10 cellular contexts compared by ENCODE assay signal in the genomic region with DNA sequence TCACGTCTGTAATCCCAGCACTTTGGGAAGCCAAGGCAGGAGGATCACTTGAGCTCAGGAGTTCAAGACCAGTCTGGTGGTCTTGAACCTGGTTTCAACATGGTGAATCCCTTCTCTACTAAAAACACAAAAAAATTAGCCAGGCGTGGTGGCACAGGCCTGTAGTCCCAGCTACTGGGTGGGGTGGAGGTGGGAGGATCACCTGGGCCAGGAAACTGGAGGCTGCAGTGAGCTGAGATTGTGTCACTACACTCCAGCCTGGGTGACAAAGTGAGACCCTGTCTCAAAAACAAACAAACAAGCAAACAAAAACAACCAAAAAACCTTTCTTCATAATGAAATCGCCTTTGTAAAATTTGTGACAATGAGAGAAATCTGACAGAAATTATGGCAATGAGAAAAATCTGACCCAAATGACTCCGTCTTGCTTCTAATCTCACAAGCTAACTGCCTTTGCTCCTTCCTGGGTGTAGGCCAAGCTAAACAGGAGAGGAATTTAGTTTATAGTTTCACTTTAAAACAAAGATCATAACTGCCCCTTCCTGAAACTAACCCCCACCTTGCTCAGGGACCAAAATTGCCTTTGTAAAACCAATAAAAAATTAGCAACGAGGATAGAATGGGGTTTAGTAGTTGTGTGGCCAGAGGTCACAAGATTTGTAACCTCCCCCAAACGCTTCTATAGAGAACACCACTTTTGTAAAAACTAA.
A peak's percentile ranks its signal among the peaks of the same experiment; 100 is the strongest.
DNase-seq lines count a peak whose midpoint lies in the region; FAIRE-seq and TF ChIP-seq lines count a peak whose summit lies in the region.
"Had no signal": no experiment of that assay in that cellular context is flagged by ENCODE, and none has a peak within 500 bp of the region (broad histone marks: within the 10 kb centered on the region; RNA-seq: fewer than 3 reads in every experiment).

No MANE protein-coding gene starts in this region.

- peak overlapping the region; percentile 32 to 87 (median 79) for H3K27ac Mint-ChIP-seq in CD4-positive, alpha-beta memory T cell
- peak overlapping the region; percentile 70 for H3K27ac Mint-ChIP-seq in activated CD4-positive, alpha-beta memory T cell treated with anti-CD3 and anti-CD28 coated beads, Interleukin-2, amount 10 ng/mL, durations not matched to agents 7 days and 5 days

- H3K36me3 Mint-ChIP-seq in CD4-positive, alpha-beta memory T cell: no peaks in the 10 kb centered on the region
- H3K36me3 Mint-ChIP-seq in activated CD4-positive, alpha-beta memory T cell treated with anti-CD3 and anti-CD28 coated beads, Interleukin-2, amount 10 ng/mL, durations not matched to agents 7 days and 5 days (ENCODE audit: low read depth): no peaks in the 10 kb centered on the region

- no peak overlapping the region for H3K27ac ChIP-seq in CD4-positive, alpha-beta memory T cell (ENCODE audit: low read depth, low read length)
- no peak overlapping the region for H3K27ac ChIP-seq in HEK293 (ENCODE audit: extremely low read depth, low read depth, low read length)
- H3K27ac ChIP-seq in vagina: no peak overlapping the region
- H3K27ac ChIP-seq: KMS-11 had no signal

- no peak for DNase-seq in CD4-positive, alpha-beta memory T cell
- no peak for DNase-seq in activated CD4-positive, alpha-beta memory T cell treated with anti-CD3 and anti-CD28 coated beads, Interleukin-2, amount 10 ng/mL, durations not matched to agents 7 days and 5 days
- DNase-seq in left kidney (ENCODE audit: low read depth, low spot score) (peak; percentile 41), GM12891 (ENCODE audit: insufficient read length, low spot score) (no peak), vagina (ENCODE audit: extremely low spot score in 2 of 2) (no peak), DMS53 (lab: John Stamatoyannopoulos, UW) (no peak)
- DNase-seq in activated CD4-positive, alpha-beta T cell treated with anti-CD3 and anti-CD28 coated beads for 4 hours: no peak

- peak overlapping the region in 7 of 8 donors; percentile 48 to 78 (median 66) for H3K4me3 Mint-ChIP-seq in CD4-positive, alpha-beta memory T cell
- H3K4me3 Mint-ChIP-seq in activated CD4-positive, alpha-beta memory T cell treated with anti-CD3 and anti-CD28 coated beads, Interleukin-2, amount 10 ng/mL, durations not matched to agents 7 days and 5 days: peak overlapping the region; percentile 47

- H3K9me3 ChIP-seq in CD4-positive, alpha-beta memory T cell (ENCODE audit: control insufficient read depth in 1 of 2, low read length in 2 of 2): no peaks in the 10 kb centered on the region
- H3K9me3 ChIP-seq in HEK293 (ENCODE audit: control insufficient read depth, insufficient read depth, low read depth, low read length) (no peaks in the 10 kb centered on the region), vagina (no peaks in the 10 kb centered on the region)

- intact Hi-C loops in CD4-positive, alpha-beta memory T cell (cut with micrococcal nuclease): loop anchor here (10.0 kb wide), 1 partner anchor 61 kb away; a partner anchor contains a TSS
- intact Hi-C loops in vagina (cut with DNase I): no loop called here

- no peak overlapping the region for H3K4me3 ChIP-seq in CD4-positive, alpha-beta memory T cell (ENCODE audit: low read length in 2 of 2)
- H3K4me3 ChIP-seq in HEK293 (ENCODE audit: low read depth, low read length): no peak overlapping the region
- peak overlapping the region in 1 of 2 donors; percentile 8 for H3K4me3 ChIP-seq in vagina

- CTCF ChIA-PET in CD4-positive, alpha-beta memory T cell (lab: Charles Lee; ENCODE audit: partially characterized antibody): interaction anchor here (1.0 to 1.6 kb wide), 3 partner anchors 11 to 305 kb away, joined by 3 to 4 read pairs (median 4); no protein-coding TSS in a partner anchor
- CTCF ChIA-PET in HEK293 (lab: Yijun Ruan, JAX): interaction anchor here (0.7 kb wide), 1 partner anchor 1826 kb away, joined by 3 read pairs; no protein-coding TSS in a partner anchor
- CTCF ChIA-PET in activated CD4-positive, alpha-beta memory T cell treated with anti-CD3 and anti-CD28 coated beads, Interleukin-2, amount 10 ng/mL, durations not matched to agents 7 days and 5 days (lab: Charles Lee): interaction anchor here (1.0 to 1.2 kb wide), 2 partner anchors 7 to 794 kb away, joined by 3 read pairs; a partner anchor contains a TSS

- TF ChIP-seq CTCF in HEK293 (tag by site-specific recombination; IDR thresholded peaks at IDR 0.05): no peak
- no peak for TF ChIP-seq CTCF in vagina (IDR thresholded peaks at IDR 0.05)

- no peak for FAIRE-seq in GM12891 (lab: Jason Lieb, UNC)
- FAIRE-seq: islet of Langerhans had no signal

- peaks cover 15% of the 10 kb centered on the region for H3K4me1 ChIP-seq in CD4-positive, alpha-beta memory T cell (ENCODE audit: insufficient read depth, low read length)
- H3K4me1 ChIP-seq in HEK293 (ENCODE audit: control insufficient read depth, insufficient read depth, low read length) (peaks cover 9% of the 10 kb centered on the region), vagina (peaks cover 31% of the 10 kb centered on the region)

- H3K4me1 Mint-ChIP-seq in CD4-positive, alpha-beta memory T cell: peaks cover 14 to 25% (median 19%) of the 10 kb centered on the region in 4 donors
- H3K4me1 Mint-ChIP-seq in activated CD4-positive, alpha-beta memory T cell treated with anti-CD3 and anti-CD28 coated beads, Interleukin-2, amount 10 ng/mL, durations not matched to agents 7 days and 5 days: peaks cover 34% of the 10 kb centered on the region

- H3K27me3 ChIP-seq in CD4-positive, alpha-beta memory T cell (ENCODE audit: insufficient read depth, low read length): no peaks in the 10 kb centered on the region
- no peaks in the 10 kb centered on the region for H3K27me3 ChIP-seq in vagina

- no peaks in the 10 kb centered on the region for H3K9me3 Mint-ChIP-seq in CD4-positive, alpha-beta memory T cell
- H3K9me3 Mint-ChIP-seq in activated CD4-positive, alpha-beta memory T cell treated with anti-CD3 and anti-CD28 coated beads, Interleukin-2, amount 10 ng/mL, durations not matched to agents 7 days and 5 days: no peaks in the 10 kb centered on the region

- no peaks in the 10 kb centered on the region for H3K36me3 ChIP-seq in CD4-positive, alpha-beta memory T cell (ENCODE audit: insufficient read depth, low read length)
- H3K36me3 ChIP-seq in HEK293 (ENCODE audit: control insufficient read depth in 2 of 2, insufficient read depth in 1 of 2, low read length in 2 of 2): no peaks in the 10 kb centered on the region
- H3K36me3 ChIP-seq in vagina: no peaks in the 10 kb centered on the region

- TF ChIP-seq POLR2A in GM12891 (IDR thresholded peaks at IDR 0.05; ENCODE audit: low read depth, low read length) (no peak), vagina (IDR thresholded peaks at IDR 0.05) (no peak)

- H3K27me3 Mint-ChIP-seq in CD4-positive, alpha-beta memory T cell: peaks cover 5% of the 10 kb centered on the region in 2 donors
- H3K27me3 Mint-ChIP-seq in activated CD4-positive, alpha-beta memory T cell treated with anti-CD3 and anti-CD28 coated beads, Interleukin-2, amount 10 ng/mL, durations not matched to agents 7 days and 5 days: peaks cover 24% of the 10 kb centered on the region

- POLR2A ChIA-PET in CD4-positive, alpha-beta memory T cell (lab: Charles Lee; ENCODE audit: partially characterized antibody): no interaction called here
- POLR2A ChIA-PET in HEK293 (lab: Yijun Ruan, JAX): interaction anchor here (0.7 kb wide), 1 partner anchor 217 kb away, joined by 3 read pairs; no protein-coding TSS in a partner anchor
- POLR2A ChIA-PET in activated CD4-positive, alpha-beta memory T cell treated with anti-CD3 and anti-CD28 coated beads, Interleukin-2, amount 10 ng/mL, durations not matched to agents 7 days and 5 days (lab: Charles Lee): interaction anchor here (0.6 to 1.3 kb wide), 8 partner anchors 8 to 212 kb away, joined by 3 to 6 read pairs (median 3); no protein-coding TSS in a partner anchor

TF ChIP-seq in HEK293, 187 proteins besides CTCF, POLR2A, EP300 and RAD21 (continues in another document):
- TF ChIP-seq ZNF335 (tag by site-specific recombination; conservative IDR thresholded peaks at IDR 0.05) (peak; percentile 42), ZNF350 (tag by site-specific recombination; IDR thresholded peaks at IDR 0.05) (no peak), MYNN (tag by site-specific recombination; IDR thresholded peaks at IDR 0.05; ENCODE audit: borderline replicate concordance) (no peak), ZNF843 (tag by site-specific recombination; IDR thresholded peaks at IDR 0.05) (no peak), ZNF274 (IDR thresholded peaks at IDR 0.05; ENCODE audit: low read length) (no peak), ZNF274 (tag by site-specific recombination; IDR thresholded peaks at IDR 0.05; ENCODE audit: borderline replicate concordance) (no peak), ZNF654 (tag by site-specific recombination; IDR thresholded peaks at IDR 0.05; ENCODE audit: low read depth) (0 out of 2 replicates have a peak, but pooled peaks have one; percentile 2)

TF ChIP-seq in GM12891, 5 proteins besides CTCF, POLR2A, EP300 and RAD21:
- TF ChIP-seq PAX5 (IDR thresholded peaks at IDR 0.05; ENCODE audit: insufficient read depth, low read length, severe bottlenecking) (no peak), SPI1 (IDR thresholded peaks at IDR 0.05; ENCODE audit: low read depth, low read length) (no peak), POLR2AphosphoS5 (IDR thresholded peaks at IDR 0.05; ENCODE audit: low read depth, low read length) (no peak), TAF1 (IDR thresholded peaks at IDR 0.05; ENCODE audit: low read depth, low read length) (no peak), POU2F2 (IDR thresholded peaks at IDR 0.05; ENCODE audit: low read depth, low read length) (no peak)
